8 cellular contexts compared by ENCODE assay signal in genomic region chr7:151727579-151728285, GRCh38.
DNase-seq lines count a peak whose midpoint lies in the region; ATAC-seq and TF ChIP-seq lines count a peak whose summit lies in the region.

No MANE protein-coding gene starts in this region.

- TF ChIP-seq CTCF in esophagus muscularis mucosa (IDR thresholded peaks at IDR 0.05) (no peak), osteocyte (IDR thresholded peaks at IDR 0.05) (no peak), upper lobe of left lung (IDR thresholded peaks at IDR 0.05) (no peak)

- no peak overlapping the region for H3K4me3 Mint-ChIP-seq in osteocyte (ENCODE audit: unreplicated experiment)

- intact Hi-C loops in esophagus muscularis mucosa (cut with DNase I) = no loop called here

- H3K9me3 ChIP-seq in esophagus muscularis mucosa (no peaks in the 10 kb centered on the region), upper lobe of left lung (no peaks in the 10 kb centered on the region)

- no peak for TF ChIP-seq EP300 in esophagus muscularis mucosa (IDR thresholded peaks at IDR 0.05)
- TF ChIP-seq EP300 in upper lobe of left lung (IDR thresholded peaks at IDR 0.05) = no peak

- WGBS in esophagus muscularis mucosa = 27% methylated on average over 17 of the region's 18 CpGs
- 58 to 76% methylated on average over 6 to 17 of the region's 18 CpGs for WGBS in upper lobe of left lung, 2 donors

- H3K27ac Mint-ChIP-seq in osteocyte (ENCODE audit: unreplicated experiment) = peak overlapping the region; percentile 54

- H3K4me3 ChIP-seq in esophagus muscularis mucosa (no peak overlapping the region), upper lobe of left lung (no peak overlapping the region)

- H3K4me1 ChIP-seq in esophagus muscularis mucosa = peaks cover 30 to 47% (median 35%) of the 10 kb centered on the region in 4 donors
- H3K4me1 ChIP-seq in upper lobe of left lung = peaks cover 10 to 16% (median 12%) of the 10 kb centered on the region in 4 donors

- peak; percentile 66 for ATAC-seq in GM19023 (IDR thresholded peaks at IDR 0.05; ENCODE audit: unreplicated experiment)
- ATAC-seq in upper lobe of left lung (ENCODE audit: low FRiP score in 2 of 2) = peak; percentile 83 to 94

- H3K9me3 Mint-ChIP-seq in osteocyte (ENCODE audit: unreplicated experiment) = no peaks in the 10 kb centered on the region

- H3K36me3 ChIP-seq in esophagus muscularis mucosa = no peaks in the 10 kb centered on the region
- no peaks in the 10 kb centered on the region for H3K36me3 ChIP-seq in upper lobe of left lung

- DNase-seq in HT-29 (ENCODE audit: low spot score) (peak; percentile 93), esophagus muscularis mucosa (ENCODE audit: extremely low spot score) (peak; percentile 96), osteocyte (ENCODE audit: extremely low spot score, unreplicated experiment) (peak; percentile 91), upper lobe of left lung (peak; percentile 78 to 88), NCI-H1092 treated with DMSO at 0.1 percent for 48 hours (lab: John Stamatoyannopoulos, UW) (no peak), OCI-M1 (lab: John Stamatoyannopoulos, UW) (no peak)
- DNase-seq in activated CD4-positive, alpha-beta T cell treated with anti-CD3 and anti-CD28 coated beads for 24 hours (ENCODE audit: low read depth in 2 of 2) = peak; percentile 33 to 40

- peaks cover 25% of the 10 kb centered on the region for H3K4me1 Mint-ChIP-seq in osteocyte (ENCODE audit: unreplicated experiment)

- H3K27ac ChIP-seq in esophagus muscularis mucosa (replicated peaks in 1 of 4) = peak overlapping the region; percentile 63 to 77 (median 70)
- no peak overlapping the region for H3K27ac ChIP-seq in upper lobe of left lung

- H3K36me3 Mint-ChIP-seq in osteocyte (ENCODE audit: unreplicated experiment) = no peaks in the 10 kb centered on the region

- no peak for TF ChIP-seq POLR2A in esophagus muscularis mucosa (IDR thresholded peaks at IDR 0.05; ENCODE audit: low read depth)
- no peak for TF ChIP-seq POLR2A in upper lobe of left lung (IDR thresholded peaks at IDR 0.05)

- no peaks in the 10 kb centered on the region for H3K27me3 Mint-ChIP-seq in osteocyte (ENCODE audit: unreplicated experiment)

- no peaks in the 10 kb centered on the region for H3K27me3 ChIP-seq in esophagus muscularis mucosa
- H3K27me3 ChIP-seq in upper lobe of left lung = no peaks in the 10 kb centered on the region

Comparison
In these comparisons a context has a peak if more than half of its experiments do, and no peak if none do; other contexts are left out.
1. DNase-seq: peak in HT-29 (single experiment), activated CD4-positive, alpha-beta T cell treated with anti-CD3 and anti-CD28 coated beads for 24 hours (2 of 2), esophagus muscularis mucosa (single experiment), osteocyte (single experiment) and upper lobe of left lung (2 of 2); none in NCI-H1092 treated with DMSO at 0.1 percent for 48 hours (single experiment) and OCI-M1 (single experiment).
2. H3K27ac ChIP-seq: peak in esophagus muscularis mucosa (4 of 4); none in upper lobe of left lung (0 of 4).